ENCODE assay signal across 8 cellular contexts in genomic region chr11:65502852-65503603, GRCh38. TPM values are rescaled to one million over a fixed set of nuclear protein-coding genes. Genes with fewer than 3 reads are reported as not detected.
DNase-seq lines count a peak whose midpoint lies in the region; ATAC-seq, FAIRE-seq and TF ChIP-seq lines count a peak whose summit lies in the region.

No MANE protein-coding gene starts in this region.

- peak overlapping the region; percentile 95 for H3K9ac ChIP-seq in endothelial cell of umbilical vein (replicated peaks; ENCODE audit: extremely low read depth, insufficient read depth, low read length)

- no peaks in the 10 kb centered on the region for H3K9me3 ChIP-seq in endothelial cell of umbilical vein (replicated peaks; ENCODE audit: control insufficient read depth, insufficient read depth, low read length)
- no peaks in the 10 kb centered on the region for H3K9me3 ChIP-seq in osteoblast (ENCODE audit: low read depth, low read length)

- ATAC-seq in GM18498 (IDR thresholded peaks at IDR 0.05; ENCODE audit: unreplicated experiment) (no peak), HG02981 (IDR thresholded peaks at IDR 0.05; ENCODE audit: unreplicated experiment) (no peak)

- CTCF ChIA-PET in endothelial cell of umbilical vein (lab: Charles Lee): interaction anchor here (1.0 to 6.9 kb wide), 8 partner anchors 8 to 105 kb away, joined by 3 to 80 read pairs (median 4); no protein-coding TSS in a partner anchor
- CTCF ChIA-PET in activated CD4-positive, alpha-beta T cell treated with anti-CD3 and anti-CD28 coated beads, Interleukin-2, amount 10 ng/mL, durations not matched to agents 7 days and 5 days (lab: Charles Lee): interaction anchor here (0.8 to 1.7 kb wide), 5 partner anchors 14 to 1636 kb away, joined by 3 to 5 read pairs (median 3); no protein-coding TSS in a partner anchor

- H3K9me1 ChIP-seq in endothelial cell of umbilical vein (replicated peaks; ENCODE audit: control insufficient read depth, extremely low read depth, insufficient read depth, low read length): no peaks in the 10 kb centered on the region

- DNase-seq in EH (ENCODE audit: low read depth): peak; percentile 58
- DNase-seq in NCI-H2227 (lab: John Stamatoyannopoulos, UW; ENCODE audit: unreplicated experiment): peak; percentile 36
- peak; percentile 36 for DNase-seq in endothelial cell of umbilical vein (ENCODE audit: low read depth, low spot score)
- no peak for DNase-seq in osteoblast (ENCODE audit: insufficient read length, low spot score, missing footprints)
- DNase-seq in activated CD4-positive, alpha-beta T cell treated with anti-CD3 and anti-CD28 coated beads, Interleukin-2, amount 10 ng/mL, durations not matched to agents 7 days and 5 days: no peak
- no peak for DNase-seq in GF-D8 (lab: John Stamatoyannopoulos, UW)

- H2AFZ ChIP-seq in endothelial cell of umbilical vein (ENCODE audit: low read depth, low read length): no peak overlapping the region
- H2AFZ ChIP-seq in osteoblast (ENCODE audit: low read length): no peak overlapping the region

- POLR2A ChIA-PET in endothelial cell of umbilical vein (lab: Charles Lee): interaction anchor here (0.7 to 13.9 kb wide), 11 partner anchors 13 to 119 kb away, joined by 3 to 283 read pairs (median 5); partner anchors contain the start of gene NEAT1
- POLR2A ChIA-PET in activated CD4-positive, alpha-beta T cell treated with anti-CD3 and anti-CD28 coated beads, Interleukin-2, amount 10 ng/mL, durations not matched to agents 7 days and 5 days (lab: Charles Lee): interaction anchor here (0.6 to 15.5 kb wide), 7 partner anchors 24 to 81 kb away, joined by 3 to 781 read pairs (median 5); partner anchors contain the start of gene NEAT1

- no peaks in the 10 kb centered on the region for H3K27me3 ChIP-seq in endothelial cell of umbilical vein (ENCODE audit: control insufficient read depth in 2 of 2, insufficient read depth in 2 of 2, low read length in 2 of 2)
- no peaks in the 10 kb centered on the region for H3K27me3 ChIP-seq in osteoblast (ENCODE audit: insufficient read depth, low read length)

- H3K4me3 ChIP-seq in endothelial cell of umbilical vein (replicated peaks in 1 of 3; ENCODE audit: insufficient read depth in 1 of 3, low read depth in 1 of 3, low read length in 3 of 3) (peak overlapping the region; percentile 67 to 98 (median 91)), osteoblast (ENCODE audit: insufficient read depth, low read length) (peak overlapping the region; percentile 86)

- peaks cover 82% of the 10 kb centered on the region for H3K79me2 ChIP-seq in endothelial cell of umbilical vein (ENCODE audit: control insufficient read depth, insufficient read depth, low read length)
- H3K79me2 ChIP-seq in osteoblast (ENCODE audit: insufficient read depth, low read length): peaks cover 86% of the 10 kb centered on the region

- peak overlapping the region; percentile 97 for H3K4me2 ChIP-seq in endothelial cell of umbilical vein (ENCODE audit: insufficient read depth, low read length)
- peak overlapping the region; percentile 86 for H3K4me2 ChIP-seq in osteoblast (ENCODE audit: insufficient read depth, low read length)

- no TSS peak for BruUV-seq in endothelial cell of umbilical vein (replicated peaks; lab: Mats Ljungman, UMichigan)

- TF ChIP-seq CTCF in endothelial cell of umbilical vein (IDR thresholded peaks at IDR 0.05; ENCODE audit: extremely low read depth in 1 of 2, insufficient read depth in 1 of 2, low read depth in 1 of 2, low read length in 2 of 2) (no peak), osteoblast (IDR thresholded peaks at IDR 0.05; ENCODE audit: extremely low read depth, low read depth, low read length) (no peak)

- peaks cover 43% of the 10 kb centered on the region for H3K4me1 Mint-ChIP-seq in activated CD4-positive, alpha-beta T cell treated with anti-CD3 and anti-CD28 coated beads, Interleukin-2, amount 10 ng/mL, durations not matched to agents 7 days and 5 days

- dilution Hi-C loops in endothelial cell of umbilical vein (cut with MboI; ENCODE audit: extremely low pct_ligation_motif_present, low sequenced_read_pairs): no loop called here

- no peaks in the 10 kb centered on the region for H3K9me3 Mint-ChIP-seq in activated CD4-positive, alpha-beta T cell treated with anti-CD3 and anti-CD28 coated beads, Interleukin-2, amount 10 ng/mL, durations not matched to agents 7 days and 5 days

- peaks cover 31% of the 10 kb centered on the region for H3K4me1 ChIP-seq in endothelial cell of umbilical vein (ENCODE audit: control insufficient read depth, extremely low read depth, insufficient read depth, low read length)
- H3K4me1 ChIP-seq in osteoblast (ENCODE audit: insufficient read depth, low read length): peaks cover 6% of the 10 kb centered on the region

- no peak for FAIRE-seq in endothelial cell of umbilical vein (lab: Jason Lieb, UNC)

- no peak overlapping the region for H3K4me3 Mint-ChIP-seq in activated CD4-positive, alpha-beta T cell treated with anti-CD3 and anti-CD28 coated beads, Interleukin-2, amount 10 ng/mL, durations not matched to agents 7 days and 5 days

- intact Hi-C loops in endothelial cell of umbilical vein (cut with micrococcal nuclease): no loop called here

- H4K20me1 ChIP-seq in endothelial cell of umbilical vein (replicated peaks; ENCODE audit: control insufficient read depth, extremely low read depth, insufficient read depth, low read length) (peaks cover 23% of the 10 kb centered on the region), osteoblast (ENCODE audit: insufficient read depth, low read length) (peaks cover 65% of the 10 kb centered on the region)

- peak; percentile 83 for TF ChIP-seq POLR2A in endothelial cell of umbilical vein (IDR thresholded peaks at IDR 0.05; ENCODE audit: low read depth, low read length)

- peaks cover 27 to 33% of the 10 kb centered on the region in 2 experiments for H3K36me3 ChIP-seq in endothelial cell of umbilical vein (ENCODE audit: control insufficient read depth in 2 of 2, extremely low read depth in 1 of 2, insufficient read depth in 2 of 2, low read length in 2 of 2)
- H3K36me3 ChIP-seq in osteoblast (ENCODE audit: insufficient read depth, low read length): peaks cover 63% of the 10 kb centered on the region

- peaks cover 39% of the 10 kb centered on the region for H3K36me3 Mint-ChIP-seq in activated CD4-positive, alpha-beta T cell treated with anti-CD3 and anti-CD28 coated beads, Interleukin-2, amount 10 ng/mL, durations not matched to agents 7 days and 5 days (ENCODE audit: low read depth)

- H3K27ac ChIP-seq in endothelial cell of umbilical vein (ENCODE audit: insufficient read depth, low read depth, low read length): peak overlapping the region; percentile 89
- H3K27ac ChIP-seq in osteoblast (ENCODE audit: low read depth, low read length): peak overlapping the region; percentile 95

- no peak overlapping the region for H3K27ac Mint-ChIP-seq in activated CD4-positive, alpha-beta T cell treated with anti-CD3 and anti-CD28 coated beads, Interleukin-2, amount 10 ng/mL, durations not matched to agents 7 days and 5 days

- H3K27me3 Mint-ChIP-seq in activated CD4-positive, alpha-beta T cell treated with anti-CD3 and anti-CD28 coated beads, Interleukin-2, amount 10 ng/mL, durations not matched to agents 7 days and 5 days: peaks cover 1% of the 10 kb centered on the region

TF ChIP-seq in endothelial cell of umbilical vein, 7 proteins besides CTCF, POLR2A, EP300 and RAD21 (continues in another document):
- no peak for TF ChIP-seq FOS (IDR thresholded peaks at IDR 0.05; ENCODE audit: borderline replicate concordance, insufficient read depth, low read length)
- no peak for TF ChIP-seq MYC (IDR thresholded peaks at IDR 0.05; ENCODE audit: low read depth, low read length)
- no peak for TF ChIP-seq EZH2 (IDR thresholded peaks at IDR 0.05; ENCODE audit: borderline replicate concordance, low read depth, low read length, severe bottlenecking)

RNA-seq across cellular contexts. Expression of gene MALAT1, which starts 4.2 kb away (rescaled TPM):
- total RNA-seq in endothelial cell of umbilical vein: 7,529 and 7,700 TPM in 2 replicates
- polyA plus RNA-seq in endothelial cell of umbilical vein: 394 and 491 TPM in 2 replicates
- polyA plus RNA-seq in endothelial cell of umbilical vein (2011; cell fraction: cytosol; rRNA removed): 47.1 and 87.3 TPM in 2 replicates
- polyA plus RNA-seq in endothelial cell of umbilical vein (2011; cell fraction: nucleus; rRNA removed): 5,514 and 5,703 TPM in 2 replicates
- polyA plus RNA-seq in endothelial cell of umbilical vein (2012): 638 and 920 TPM in 2 replicates
- polyA minus RNA-seq in endothelial cell of umbilical vein: 8,330 and 9,132 TPM in 2 replicates
- polyA minus RNA-seq in endothelial cell of umbilical vein (2011; cell fraction: cytosol; rRNA and poly(A)+ RNA removed): 1,996 TPM
- polyA minus RNA-seq in endothelial cell of umbilical vein (2011; cell fraction: nucleus; rRNA and poly(A)+ RNA removed): 28,697 and 33,573 TPM in 2 replicates
- total RNA-seq in osteoblast: 19,002 and 21,612 TPM in 2 replicates
- 1,000 to 10,000 TPM; 7,183 to 8,252 TPM for total RNA-seq in activated CD4-positive, alpha-beta T cell treated with anti-CD3 and anti-CD28 coated beads, Interleukin-2, amount 10 ng/mL, durations not matched to agents 7 days and 5 days

RNA-seq across cellular contexts. Expression of gene SCYL1, which starts 21.9 kb away (rescaled TPM):
- 88.2 and 88.7 TPM in 2 replicates for total RNA-seq in endothelial cell of umbilical vein
- 126 and 153 TPM in 2 replicates for polyA plus RNA-seq in endothelial cell of umbilical vein
- 95.1 and 111 TPM in 2 replicates for polyA plus RNA-seq in endothelial cell of umbilical vein (2011; cell fraction: cytosol; rRNA removed)
- polyA plus RNA-seq in endothelial cell of umbilical vein (2011; cell fraction: nucleus; rRNA removed): 143 and 176 TPM in 2 replicates
- 53.3 and 68.2 TPM in 2 replicates for polyA plus RNA-seq in endothelial cell of umbilical vein (2012)
- 50.9 and 74.3 TPM in 2 replicates for polyA minus RNA-seq in endothelial cell of umbilical vein
- 57.2 TPM for polyA minus RNA-seq in endothelial cell of umbilical vein (2011; cell fraction: cytosol; rRNA and poly(A)+ RNA removed)
- 38.2 and 51.4 TPM in 2 replicates for polyA minus RNA-seq in endothelial cell of umbilical vein (2011; cell fraction: nucleus; rRNA and poly(A)+ RNA removed)
- 109 and 115 TPM in 2 replicates for total RNA-seq in osteoblast
- total RNA-seq in activated CD4-positive, alpha-beta T cell treated with anti-CD3 and anti-CD28 coated beads, Interleukin-2, amount 10 ng/mL, durations not matched to agents 7 days and 5 days: 10 to 100 TPM; 59.1 to 62.1 TPM

RNA-seq across cellular contexts. Expression of gene LTBP3, which starts 55.1 kb away (rescaled TPM):
- total RNA-seq in endothelial cell of umbilical vein: 120 and 121 TPM in 2 replicates
- polyA plus RNA-seq in endothelial cell of umbilical vein: 209 and 225 TPM in 2 replicates
- polyA plus RNA-seq in endothelial cell of umbilical vein (2011; cell fraction: cytosol; rRNA removed): 92.6 and 135 TPM in 2 replicates
- polyA plus RNA-seq in endothelial cell of umbilical vein (2011; cell fraction: nucleus; rRNA removed): 799 and 904 TPM in 2 replicates
- 108 and 232 TPM in 2 replicates for polyA plus RNA-seq in endothelial cell of umbilical vein (2012)
- polyA minus RNA-seq in endothelial cell of umbilical vein: 44.1 and 70.6 TPM in 2 replicates
- polyA minus RNA-seq in endothelial cell of umbilical vein (2011; cell fraction: cytosol; rRNA and poly(A)+ RNA removed): 8.5 TPM
- polyA minus RNA-seq in endothelial cell of umbilical vein (2011; cell fraction: nucleus; rRNA and poly(A)+ RNA removed): 104 and 152 TPM in 2 replicates
- 40.7 and 41.6 TPM in 2 replicates for total RNA-seq in osteoblast
- 10 to 100 TPM; 80.2 to 92.5 TPM for total RNA-seq in activated CD4-positive, alpha-beta T cell treated with anti-CD3 and anti-CD28 coated beads, Interleukin-2, amount 10 ng/mL, durations not matched to agents 7 days and 5 days

Comparison
In these comparisons a context has a peak if more than half of its experiments do, and no peak if none do; other contexts are left out.
1. DNase-seq: peak in EH (single experiment), NCI-H2227 (single experiment) and endothelial cell of umbilical vein (single experiment); none in osteoblast (single experiment), activated CD4-positive, alpha-beta T cell treated with anti-CD3 and anti-CD28 coated beads, Interleukin-2, amount 10 ng/mL, durations not matched to agents 7 days and 5 days (single experiment) and GF-D8 (single experiment).